Comparison of ENCODE assay signal across 12 cellular contexts in genomic region chr2:30022444-30023071, GRCh38.
DNase-seq lines count a peak whose midpoint lies in the region; ATAC-seq lines count a peak whose summit lies in the region.
"Had no signal": no experiment of that assay in that cellular context is flagged by ENCODE, and none has a peak within 500 bp of the region (broad histone marks: within the 10 kb centered on the region; RNA-seq: fewer than 3 reads in every experiment).

No MANE protein-coding gene starts in this region.

- ATAC-seq in GM18870 (IDR thresholded peaks at IDR 0.05; ENCODE audit: unreplicated experiment) = peak; percentile 85
- ATAC-seq in GM21447 (IDR thresholded peaks at IDR 0.05; ENCODE audit: unreplicated experiment) = peak; percentile 86
- peak; percentile 61 for ATAC-seq in HG03039 (IDR thresholded peaks at IDR 0.05; ENCODE audit: unreplicated experiment)

- DNase-seq in MV-4-11 (lab: John Stamatoyannopoulos, UW) = peak; percentile 41
- no peak for DNase-seq in effector CD8-positive, alpha-beta T cell (lab: John Stamatoyannopoulos, UW)
- DNase-seq in SKM-1 treated with dmso at 0.1 percent for 144 hours (lab: John Stamatoyannopoulos, UW; ENCODE audit: unreplicated experiment) = no peak
- no peak for DNase-seq in NCI-H1105 treated with DMSO at 0.1 percent for 48 hours (lab: John Stamatoyannopoulos, UW)
- no peak for DNase-seq in anterior cingulate cortex (lab: John Stamatoyannopoulos, UW)
- DNase-seq: activated T-cell treated with anti-CD3 and anti-CD28 coated beads, Interleukin-2, amount 50 U/mL, for 1 hour; aorta; Karpas-422; substantia nigra had no signal
